Comparison of ENCODE assay signal across 18 cellular contexts in genomic region chr11:83410605-83411565, GRCh38.
DNase-seq lines count a peak whose midpoint lies in the region; ATAC-seq lines count a peak whose summit lies in the region.
"Had no signal": no experiment of that assay in that cellular context is flagged by ENCODE, and none has a peak within 500 bp of the region (broad histone marks: within the 10 kb centered on the region; RNA-seq: fewer than 3 reads in every experiment).

No MANE protein-coding gene starts in this region.

- no peak for ATAC-seq in GM18909 (IDR thresholded peaks at IDR 0.05; ENCODE audit: poor library complexity, unreplicated experiment)
- ATAC-seq: SK-N-SH treated with all-trans-retinoic acid at 6 μM for 48 hours; stimulated activated naive CD8-positive, alpha-beta T cell treated with anti-CD3 and anti-CD28 coated beads, Interleukin-15, Interleukin-2, amounts not matched to agents 100 U/mL and 50 U/mL, for 24 hours had no signal

- peak; percentile 1 for DNase-seq in ELR (ENCODE audit: low read depth)
- DNase-seq in NCI-H1048 (lab: John Stamatoyannopoulos, UW) = peak; percentile 54
- peak; percentile 45 to 82 for DNase-seq in cerebellar nuclear complex (lab: John Stamatoyannopoulos, UW)
- DNase-seq in pons (ENCODE audit: low spot score) = peak; percentile 14
- no peak for DNase-seq in stimulated activated CD4-positive, alpha-beta T cell treated with anti-CD3 and anti-CD28 coated beads, Interleukin-2, amount 100 ng/mL, for 48 hours
- no peak for DNase-seq in NCI-H446 (lab: John Stamatoyannopoulos, UW)
- no peak for DNase-seq in stimulated activated CD8-positive, alpha-beta memory T cell treated with anti-CD3 and anti-CD28 coated beads, Interleukin-4, amount 100 ng/mL, for 48 hours
- DNase-seq: activated CD4-positive, alpha-beta T cell treated with anti-CD3 and anti-CD28 coated beads, Interleukin-2, amount 10 ng/mL, durations not matched to agents 24 days and 14 days; KG1; left cardiac atrium; naive B cell; NCI-H146; NCI-H524; stimulated activated CD4-positive, alpha-beta T cell treated with anti-CD3 and anti-CD28 coated beads, Interleukin-12 subunit alpha, Interleukin-12 subunit beta, amount 100 ng/mL, for 4 hours; stimulated activated CD4-positive, alpha-beta T cell treated with anti-CD3 and anti-CD28 coated beads, Interleukin-4, amount 100 ng/mL, for 4 hours; stimulated activated naive CD8-positive, alpha-beta T cell treated with anti-CD3 and anti-CD28 coated beads, Interleukin-15, Interleukin-2, amounts not matched to agents 100 U/mL and 50 U/mL, for 24 hours had no signal

Comparison
In these comparisons a context has a peak if more than half of its experiments do, and no peak if none do; other contexts are left out.
1. DNase-seq: peak in ELR (single experiment), NCI-H1048 (single experiment), cerebellar nuclear complex (2 of 2) and pons (single experiment); none in stimulated activated CD4-positive, alpha-beta T cell treated with anti-CD3 and anti-CD28 coated beads, Interleukin-2, amount 100 ng/mL, for 48 hours (0 of 2), NCI-H446 (0 of 2) and stimulated activated CD8-positive, alpha-beta memory T cell treated with anti-CD3 and anti-CD28 coated beads, Interleukin-4, amount 100 ng/mL, for 48 hours (single experiment).